In the genomic region with DNA sequence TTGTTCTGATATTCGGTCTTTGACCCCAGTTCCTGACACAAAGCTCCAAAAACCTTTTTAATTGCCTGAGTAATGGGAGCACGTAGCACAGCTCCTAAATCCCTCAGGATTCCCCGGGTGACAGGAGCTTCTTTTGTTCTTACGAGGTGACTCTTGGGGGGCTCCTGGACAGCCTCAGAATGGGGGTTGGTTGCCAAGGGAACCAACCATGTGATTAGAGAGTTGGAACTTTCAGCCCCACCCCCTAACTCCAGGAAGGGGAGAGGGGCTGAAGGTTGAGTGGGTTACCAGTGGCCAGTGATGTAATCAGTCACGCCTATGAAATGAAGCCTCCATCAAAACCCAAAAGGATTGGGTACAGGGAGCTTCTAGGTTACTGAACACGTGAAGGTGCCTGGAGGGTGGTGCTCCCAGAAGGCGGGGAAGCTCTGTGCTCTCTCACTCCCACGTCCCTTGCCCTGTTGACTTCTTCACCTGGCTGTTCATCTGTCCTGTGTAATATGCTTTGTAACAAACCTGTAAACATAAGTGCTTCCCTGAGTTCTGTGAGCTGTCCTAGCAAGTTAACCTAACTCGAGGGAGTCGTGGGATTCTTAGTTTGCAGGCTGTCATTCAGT, we compare ENCODE assay signal across 26 cellular contexts.
DNase-seq lines count a peak whose midpoint lies in the region; ATAC-seq and TF ChIP-seq lines count a peak whose summit lies in the region.
"Had no signal": no experiment of that assay in that cellular context is flagged by ENCODE, and none has a peak within 500 bp of the region (broad histone marks: within the 10 kb centered on the region; RNA-seq: fewer than 3 reads in every experiment).

No MANE protein-coding gene starts in this region.

- H3K36me3 Mint-ChIP-seq in GM23338 (ENCODE audit: low read depth) (no peaks in the 10 kb centered on the region), neural progenitor cell (no peaks in the 10 kb centered on the region)

- H3K4me3 Mint-ChIP-seq in GM23338 = no peak overlapping the region
- H3K4me3 Mint-ChIP-seq in neural progenitor cell = peak overlapping the region; percentile 17
- H3K4me3 Mint-ChIP-seq: CD4-positive, alpha-beta memory T cell had no signal

- no peaks in the 10 kb centered on the region for H3K9me3 ChIP-seq in ectodermal cell (ENCODE audit: control insufficient read depth, low read length)
- no peaks in the 10 kb centered on the region for H3K9me3 ChIP-seq in neural progenitor cell (ENCODE audit: low read depth)
- H3K9me3 ChIP-seq: BLaER1 had no signal

- no peaks in the 10 kb centered on the region for H3K9me2 ChIP-seq in GM23338 (ENCODE audit: insufficient read depth)

- H3K9ac ChIP-seq in neural progenitor cell = no peak overlapping the region
- H3K9ac ChIP-seq: BLaER1 had no signal

- no peaks in the 10 kb centered on the region for H4K20me1 ChIP-seq in GM23338 (replicated peaks; ENCODE audit: insufficient read depth)
- H4K20me1 ChIP-seq in neural progenitor cell (ENCODE audit: low read depth) = no peaks in the 10 kb centered on the region
- H4K20me1 ChIP-seq: BLaER1 had no signal

- H3K27ac Mint-ChIP-seq in GM23338 = no peak overlapping the region
- peak overlapping the region; percentile 58 for H3K27ac Mint-ChIP-seq in neural progenitor cell
- H3K27ac Mint-ChIP-seq: CD4-positive, alpha-beta memory T cell had no signal

- H3K4me1 Mint-ChIP-seq in GM23338 (peaks cover 5% of the 10 kb centered on the region; the same call in 2 of the 3 replicates), neural progenitor cell (peaks cover 21% of the 10 kb centered on the region)
- H3K4me1 Mint-ChIP-seq: CD4-positive, alpha-beta memory T cell had no signal

- no peak for DNase-seq in GM23338 (ENCODE audit: low spot score)
- DNase-seq in NCI-H69 (lab: John Stamatoyannopoulos, UW) = peak; percentile 38
- peak; percentile 85 for DNase-seq in neural progenitor cell (ENCODE audit: low spot score)
- no peak for DNase-seq in NCI-H1048 (lab: John Stamatoyannopoulos, UW)
- DNase-seq in CD1c-positive myeloid dendritic cell (ENCODE audit: extremely low spot score) = no peak
- DNase-seq in cerebellar cortex (ENCODE audit: low spot score) = no peak
- DNase-seq: CD4-positive, alpha-beta memory T cell; COR-L47; DMS53; GOT3; HCEC 1CT; Kasumi-1; MV-4-11; NCI-H1105 treated with DMSO at 0.1 percent for 48 hours; NCI-H1694; NCI-H2081; NCI-H2171 treated with DMSO at 0.1 percent for 48 hours; NCI-H446; NCI-H526; SHP77 treated with DMSO at 0.1 percent for 48 hours; T-helper 1 cell had no signal

- H3K4me2 ChIP-seq in GM23338 (no peak overlapping the region), neural progenitor cell (peak overlapping the region; percentile 60)
- H3K4me2 ChIP-seq: BLaER1 had no signal

- H3F3A ChIP-seq in GM23338 (replicated peaks; ENCODE audit: low read depth) (no peaks in the 10 kb centered on the region), neural progenitor cell (ENCODE audit: low read depth) (peaks cover 25% of the 10 kb centered on the region)

- H3K4me1 ChIP-seq in GM23338 (ENCODE audit: insufficient read depth) (no peaks in the 10 kb centered on the region), ectodermal cell (ENCODE audit: control insufficient read depth, insufficient read depth, low read length) (peaks cover 19% of the 10 kb centered on the region), neural progenitor cell (peaks cover 16% of the 10 kb centered on the region)

- H3K9me3 Mint-ChIP-seq in GM23338 (no peaks in the 10 kb centered on the region), neural progenitor cell (no peaks in the 10 kb centered on the region)

- no peak for TF ChIP-seq CTCF in GM23338 (conservative IDR thresholded peaks at IDR 0.05; ENCODE audit: low read depth in 2 of 2)
- TF ChIP-seq CTCF in neural progenitor cell (IDR thresholded peaks at IDR 0.05) = no peak

- no peaks in the 10 kb centered on the region for H3K79me2 ChIP-seq in GM23338 (replicated peaks; ENCODE audit: insufficient read depth)
- no peaks in the 10 kb centered on the region for H3K79me2 ChIP-seq in neural progenitor cell (ENCODE audit: low read depth)

- no peak for ATAC-seq in GM23338
- no peak for ATAC-seq in HG02885 (IDR thresholded peaks at IDR 0.05; ENCODE audit: poor library complexity, unreplicated experiment)
- ATAC-seq: Panc1 had no signal

- H3K27ac ChIP-seq in GM23338 (ENCODE audit: low read depth) (no peak overlapping the region), ectodermal cell (ENCODE audit: insufficient read depth, low read depth, low read length, poor library complexity, severe bottlenecking) (peak overlapping the region; percentile 70), neural progenitor cell (peak overlapping the region; percentile 24)
- H3K27ac ChIP-seq: BLaER1, RWPE1 had no signal

- H2AFZ ChIP-seq in GM23338 (peak overlapping the region; percentile 89), neural progenitor cell (replicated peaks) (peak overlapping the region; percentile 44)

- H3K27me3 Mint-ChIP-seq in GM23338 (ENCODE audit: insufficient read depth, low read depth, poor library complexity) (peaks cover 4% of the 10 kb centered on the region), neural progenitor cell (ENCODE audit: insufficient read depth, low read depth) (peaks cover 12% of the 10 kb centered on the region)

- H3K27me3 ChIP-seq in GM23338 (ENCODE audit: insufficient read depth) (no peaks in the 10 kb centered on the region), ectodermal cell (ENCODE audit: control insufficient read depth, insufficient read depth, low read length, poor library complexity, severe bottlenecking) (no peaks in the 10 kb centered on the region), neural progenitor cell (no peaks in the 10 kb centered on the region)
- H3K27me3 ChIP-seq: BLaER1 had no signal

- H3K4me3 ChIP-seq in GM23338 (no peak overlapping the region), ectodermal cell (ENCODE audit: insufficient read depth, low read depth, low read length) (no peak overlapping the region), neural progenitor cell (peak overlapping the region; percentile 3)
- H3K4me3 ChIP-seq: BLaER1 had no signal

- H3K36me3 ChIP-seq in GM23338 (ENCODE audit: insufficient read depth) = no peaks in the 10 kb centered on the region
- no peaks in the 10 kb centered on the region for H3K36me3 ChIP-seq in ectodermal cell (ENCODE audit: control insufficient read depth, insufficient read depth, low read length)
- H3K36me3 ChIP-seq in neural progenitor cell = no peaks in the 10 kb centered on the region
- H3K36me3 ChIP-seq: BLaER1 had no signal

- 45 to 51% methylated on average over 10 of the region's 10 CpGs for WGBS in ectodermal cell, 2 experiments

TF ChIP-seq in GM23338, 12 proteins besides CTCF, POLR2A, EP300 and RAD21 (continues in another document):
- no peak for TF ChIP-seq CREB1 (CRISPR knock-in tag; IDR thresholded peaks at IDR 0.05; ENCODE audit: low read depth)
- TF ChIP-seq ZNF114 (CRISPR knock-in tag; IDR thresholded peaks at IDR 0.05) = no peak
- TF ChIP-seq, protein P1, sequence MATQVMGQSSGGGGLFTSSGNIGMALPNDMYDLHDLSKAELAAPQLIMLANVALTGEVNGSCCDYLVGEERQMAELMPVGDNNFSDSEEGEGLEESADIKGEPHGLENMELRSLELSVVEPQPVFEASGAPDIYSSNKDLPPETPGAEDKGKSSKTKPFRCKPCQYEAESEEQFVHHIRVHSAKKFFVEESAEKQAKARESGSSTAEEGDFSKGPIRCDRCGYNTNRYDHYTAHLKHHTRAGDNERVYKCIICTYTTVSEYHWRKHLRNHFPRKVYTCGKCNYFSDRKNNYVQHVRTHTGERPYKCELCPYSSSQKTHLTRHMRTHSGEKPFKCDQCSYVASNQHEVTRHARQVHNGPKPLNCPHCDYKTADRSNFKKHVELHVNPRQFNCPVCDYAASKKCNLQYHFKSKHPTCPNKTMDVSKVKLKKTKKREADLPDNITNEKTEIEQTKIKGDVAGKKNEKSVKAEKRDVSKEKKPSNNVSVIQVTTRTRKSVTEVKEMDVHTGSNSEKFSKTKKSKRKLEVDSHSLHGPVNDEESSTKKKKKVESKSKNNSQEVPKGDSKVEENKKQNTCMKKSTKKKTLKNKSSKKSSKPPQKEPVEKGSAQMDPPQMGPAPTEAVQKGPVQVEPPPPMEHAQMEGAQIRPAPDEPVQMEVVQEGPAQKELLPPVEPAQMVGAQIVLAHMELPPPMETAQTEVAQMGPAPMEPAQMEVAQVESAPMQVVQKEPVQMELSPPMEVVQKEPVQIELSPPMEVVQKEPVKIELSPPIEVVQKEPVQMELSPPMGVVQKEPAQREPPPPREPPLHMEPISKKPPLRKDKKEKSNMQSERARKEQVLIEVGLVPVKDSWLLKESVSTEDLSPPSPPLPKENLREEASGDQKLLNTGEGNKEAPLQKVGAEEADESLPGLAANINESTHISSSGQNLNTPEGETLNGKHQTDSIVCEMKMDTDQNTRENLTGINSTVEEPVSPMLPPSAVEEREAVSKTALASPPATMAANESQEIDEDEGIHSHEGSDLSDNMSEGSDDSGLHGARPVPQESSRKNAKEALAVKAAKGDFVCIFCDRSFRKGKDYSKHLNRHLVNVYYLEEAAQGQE (IDR thresholded peaks at IDR 0.05; ENCODE audit: unreplicated experiment) = no peak
- TF ChIP-seq EZH2 (IDR thresholded peaks at IDR 0.05; ENCODE audit: low read depth, unreplicated experiment) = no peak
- no peak for TF ChIP-seq JUNB (IDR thresholded peaks at IDR 0.05; ENCODE audit: unreplicated experiment)
- TF ChIP-seq EZH2phosphoT487 (IDR thresholded peaks at IDR 0.05; ENCODE audit: unreplicated experiment) = no peak
- no peak for TF ChIP-seq POLR2AphosphoS5 (IDR thresholded peaks at IDR 0.05; ENCODE audit: low read depth)

Comparison
In these comparisons a context has a peak if more than half of its experiments do, and no peak if none do; other contexts are left out.
1. DNase-seq: peak in NCI-H69 (single experiment) and neural progenitor cell (single experiment); none in GM23338 (single experiment), NCI-H1048 (single experiment), CD1c-positive myeloid dendritic cell (single experiment) and cerebellar cortex (single experiment).